Comparison of ENCODE assay signal across 1 cellular context in genomic region chr21:38486705-38487104, GRCh38.
TF ChIP-seq lines count a peak whose summit lies in the region.

No MANE protein-coding gene starts in this region.

TF ChIP-seq in H1, 55 proteins besides CTCF, POLR2A, EP300 and RAD21 (continued from another document):
- TF ChIP-seq USF2 (IDR thresholded peaks at IDR 0.05; ENCODE audit: low read length) (no peak), CTBP2 (IDR thresholded peaks at IDR 0.05; ENCODE audit: borderline replicate concordance, insufficient read depth, insufficient read length, low read length) (no peak), YY1 (IDR thresholded peaks at IDR 0.05; ENCODE audit: low read depth, low read length) (no peak), SP1 (IDR thresholded peaks at IDR 0.05; ENCODE audit: low read depth, low read length) (no peak), FOSL1 (IDR thresholded peaks at IDR 0.05; ENCODE audit: insufficient read depth, low read depth, low read length) (no peak), CBX5 (IDR thresholded peaks at IDR 0.05; ENCODE audit: low read depth, low read length) (no peak), SRF (IDR thresholded peaks at IDR 0.05; ENCODE audit: low read depth, low read length) (no peak)
